14 cellular contexts compared by ENCODE assay signal in genomic region chr5:141916522-141916921, GRCh38.
"Had no signal": no experiment of that assay in that cellular context is flagged by ENCODE, and none has a peak within 500 bp of the region (broad histone marks: within the 10 kb centered on the region; RNA-seq: fewer than 3 reads in every experiment).

No MANE protein-coding gene starts in this region.

- H3K36me3 ChIP-seq: suprapubic skin had no signal

- H3K79me2 ChIP-seq: hepatocyte had no signal

- H3K36me3 Mint-ChIP-seq: activated naive CD4-positive, alpha-beta T cell treated with anti-CD3 and anti-CD28 coated beads, Interleukin-2, amount 50 U/mL, for 24 hours; type B pancreatic cell; WTC11 had no signal

- DNase-seq: activated CD4-positive, alpha-beta T cell treated with anti-CD3 and anti-CD28 coated beads for 48 hours; activated T-cell treated with anti-CD3 and anti-CD28 coated beads for 4 hours; central memory CD4-positive, alpha-beta T cell; effector memory CD8-positive, alpha-beta T cell; erythroblast; stimulated activated CD4-positive, alpha-beta T cell treated with anti-CD3 and anti-CD28 coated beads, Interleukin-12 subunit alpha, Interleukin-12 subunit beta, amount 100 ng/mL, for 4 hours; stimulated activated naive CD8-positive, alpha-beta T cell treated with anti-CD3 and anti-CD28 coated beads, Interleukin-15, Interleukin-2, amounts not matched to agents 100 U/mL and 50 U/mL, for 24 hours had no signal

- H3K4me2 ChIP-seq: hepatocyte had no signal

- H3K4me3 Mint-ChIP-seq: activated naive CD4-positive, alpha-beta T cell treated with anti-CD3 and anti-CD28 coated beads, Interleukin-2, amount 50 U/mL, for 24 hours; effector memory CD8-positive, alpha-beta T cell; type B pancreatic cell; WTC11 had no signal

- H3K9me3 ChIP-seq: suprapubic skin had no signal

- H2AFZ ChIP-seq: hepatocyte had no signal

- H3K9me3 Mint-ChIP-seq: activated naive CD4-positive, alpha-beta T cell treated with anti-CD3 and anti-CD28 coated beads, Interleukin-2, amount 50 U/mL, for 24 hours; effector memory CD8-positive, alpha-beta T cell; type B pancreatic cell; WTC11 had no signal

- H3K27ac Mint-ChIP-seq: activated naive CD4-positive, alpha-beta T cell treated with anti-CD3 and anti-CD28 coated beads, Interleukin-2, amount 50 U/mL, for 24 hours; effector memory CD8-positive, alpha-beta T cell; type B pancreatic cell; WTC11 had no signal

- ATAC-seq: effector memory CD8-positive, alpha-beta T cell; sciatic nerve; stimulated activated naive CD8-positive, alpha-beta T cell treated with anti-CD3 and anti-CD28 coated beads, Interleukin-15, Interleukin-2, amounts not matched to agents 100 U/mL and 50 U/mL, for 24 hours had no signal

- H3K4me3 ChIP-seq: coronary artery, hepatocyte, suprapubic skin had no signal

- H3K27ac ChIP-seq: coronary artery, hepatocyte, suprapubic skin had no signal
